20 cellular contexts compared by ENCODE assay signal in genomic region chr12:57116580-57117281, GRCh38. TPM values are rescaled to one million over a fixed set of nuclear protein-coding genes. Genes with fewer than 3 reads are reported as not detected.
A peak's percentile ranks its signal among the peaks of the same experiment; 100 is the strongest.
DNase-seq lines count a peak whose midpoint lies in the region; ATAC-seq, FAIRE-seq and TF ChIP-seq lines count a peak whose summit lies in the region.
"Had no signal": no experiment of that assay in that cellular context is flagged by ENCODE, and none has a peak within 500 bp of the region (broad histone marks: within the 10 kb centered on the region; RNA-seq: fewer than 3 reads in every experiment).

No MANE protein-coding gene starts in this region.

- no peak overlapping the region for H2AK9ac ChIP-seq in IMR-90 (replicated peaks; ENCODE audit: low read depth, low read length, poor library complexity)

- BruUV-seq in IMR-90 (replicated peaks; lab: Mats Ljungman, UMichigan) = no TSS peak

- H3K4ac ChIP-seq in IMR-90 (ENCODE audit: low read depth, low read length) = no peak overlapping the region

- DNase-seq in IMR-90 (no peak), astrocyte (ENCODE audit: low read depth) (no peak), islet precursor cell (peak; percentile 50), body of pancreas (no peak), hypothalamus (lab: John Stamatoyannopoulos, UW) (no peak)
- DNase-seq: C1 segment of cervical spinal cord; Caco-2; CD8-positive, alpha-beta T cell; DMS153; DND-41; GOT3; HFFc6 had no signal

- no peak overlapping the region for H2BK20ac ChIP-seq in IMR-90 (ENCODE audit: low read depth, low read length)

- no peak overlapping the region for H4K8ac ChIP-seq in IMR-90 (ENCODE audit: low read depth in 2 of 2, low read length in 2 of 2)

- WGBS in IMR-90 (ENCODE audit: extremely low coverage in 2 of 2, insufficient read length in 1 of 2), 2 experiments = 84% methylated on average over 4 of the region's 5 CpGs; no CpG with 5 or more reads in 1 of the 2 experiments
- WGBS in body of pancreas, 2 donors = 79 to 82% methylated on average over 5 of the region's 5 CpGs

- TF ChIP-seq RAD21 in IMR-90 (IDR thresholded peaks at IDR 0.05; ENCODE audit: low read length) = no peak

- no peaks in the 10 kb centered on the region for H3K9me3 ChIP-seq in IMR-90 (ENCODE audit: control insufficient read depth, insufficient read depth, low read length)
- H3K9me3 ChIP-seq in astrocyte (ENCODE audit: insufficient read depth, low read depth, low read length) = no peaks in the 10 kb centered on the region
- no peaks in the 10 kb centered on the region for H3K9me3 ChIP-seq in body of pancreas
- H3K9me3 ChIP-seq: Caco-2, HAP-1 had no signal

- POLR2A ChIA-PET in IMR-90 (lab: Charles Lee; ENCODE audit: unreplicated experiment) = no interaction called here

- no peak overlapping the region for H3K14ac ChIP-seq in IMR-90 (replicated peaks; ENCODE audit: low read depth, low read length)

- H3K27me3 Mint-ChIP-seq in astrocyte (ENCODE audit: low read depth, unreplicated experiment) = peaks cover 9% of the 10 kb centered on the region

- CTCF ChIA-PET in IMR-90 (lab: Yijun Ruan, JAX) = no interaction called here

- dilution Hi-C loops in IMR-90 (cut with HindIII; ENCODE audit: low sequenced_read_pairs, unreplicated experiment) = no loop called here

- no peak overlapping the region for H4K5ac ChIP-seq in IMR-90 (ENCODE audit: low read depth, low read length)

- H4K91ac ChIP-seq in IMR-90 (ENCODE audit: insufficient read depth, low read depth, low read length) = no peak overlapping the region

- in situ Hi-C loops in IMR-90 (cut with MboI; ENCODE audit: low sequenced_read_pairs) = no loop called here

- peaks cover 15% of the 10 kb centered on the region for H3K4me1 Mint-ChIP-seq in astrocyte (ENCODE audit: low read depth, unreplicated experiment)

- H3K18ac ChIP-seq in IMR-90 (ENCODE audit: low read depth, low read length) = no peak overlapping the region

- no peak overlapping the region for H2BK5ac ChIP-seq in IMR-90 (ENCODE audit: low read depth, low read length, poor library complexity, severe bottlenecking)

- H2AFZ ChIP-seq in IMR-90 (replicated peaks; ENCODE audit: low read length, poor library complexity) (no peak overlapping the region), astrocyte (ENCODE audit: low read depth, low read length) (no peak overlapping the region)

- H3K79me1 ChIP-seq in IMR-90 (ENCODE audit: low read depth in 1 of 2, low read length in 2 of 2) = 0 out of 4 replicates have a peak, but pooled peaks cover 0 to 3% of the 10 kb centered on the region in 2 experiments

- no peak overlapping the region for H3K56ac ChIP-seq in IMR-90 (ENCODE audit: extremely low read depth, insufficient read depth, low read length)

- H3K27me3 ChIP-seq in IMR-90 (ENCODE audit: control insufficient read depth, insufficient read depth, low read length) (no peaks in the 10 kb centered on the region), astrocyte (ENCODE audit: insufficient read depth, low read length) (no peaks in the 10 kb centered on the region), body of pancreas (no peaks in the 10 kb centered on the region)

- ATAC-seq in IMR-90 (ENCODE audit: low read depth) = no peak
- no peak for ATAC-seq in body of pancreas
- no peak for ATAC-seq in HG03460 (IDR thresholded peaks at IDR 0.05; ENCODE audit: unreplicated experiment)
- ATAC-seq: CD8-positive, alpha-beta T cell had no signal

- peak overlapping the region; percentile 31 for H3K4me3 Mint-ChIP-seq in astrocyte (ENCODE audit: unreplicated experiment)
- H3K4me3 Mint-ChIP-seq: CD8-positive, alpha-beta T cell; HFFc6 had no signal

- intact Hi-C loops in IMR-90 (cut with micrococcal nuclease) (no loop called here), body of pancreas (cut with DNase I) (loop anchor here (5.0 kb wide), 1 partner anchor 49 kb away; no protein-coding TSS in a partner anchor)

- H3K23ac ChIP-seq in IMR-90 (ENCODE audit: low read depth, low read length) = no peak overlapping the region

- H3K9ac ChIP-seq in IMR-90 (ENCODE audit: low read depth, low read length) = no peak overlapping the region
- no peak overlapping the region for H3K9ac ChIP-seq in astrocyte (ENCODE audit: low read length)

- H3K4me3 ChIP-seq in IMR-90 (ENCODE audit: insufficient read depth, low read depth, low read length) (no peak overlapping the region), astrocyte (ENCODE audit: insufficient read depth, low read depth, low read length) (no peak overlapping the region), body of pancreas (no peak overlapping the region)
- H3K4me3 ChIP-seq: HAP-1 had no signal

- peaks cover 6% of the 10 kb centered on the region for H3K36me3 Mint-ChIP-seq in astrocyte (ENCODE audit: low read depth, unreplicated experiment)

- no peak overlapping the region for H2BK15ac ChIP-seq in IMR-90 (ENCODE audit: low read depth, low read length)

- H3K36me3 ChIP-seq in IMR-90 (ENCODE audit: control insufficient read depth, insufficient read depth, low read length) = no peaks in the 10 kb centered on the region
- H3K36me3 ChIP-seq in astrocyte (ENCODE audit: insufficient read depth, low read length) = no peaks in the 10 kb centered on the region
- no peaks in the 10 kb centered on the region for H3K36me3 ChIP-seq in body of pancreas (replicated peaks in 1 of 2; ENCODE audit: insufficient read depth in 1 of 2, low read depth in 2 of 2)
- H3K36me3 ChIP-seq: HAP-1 had no signal

- H3K27ac ChIP-seq in IMR-90 (ENCODE audit: insufficient read depth, low read length) (no peak overlapping the region), astrocyte (ENCODE audit: low read depth, low read length) (no peak overlapping the region), body of pancreas (no peak overlapping the region)

- no peak overlapping the region for H3K4me2 ChIP-seq in IMR-90 (ENCODE audit: low read depth, low read length)
- H3K4me2 ChIP-seq in astrocyte (ENCODE audit: low read length) = no peak overlapping the region

- no peak overlapping the region for H2BK120ac ChIP-seq in IMR-90 (ENCODE audit: low read depth, low read length)

- H3K9me1 ChIP-seq in IMR-90 (ENCODE audit: insufficient read depth, low read length) = peaks cover 8% of the 10 kb centered on the region

- no peak for FAIRE-seq in astrocyte (lab: Jason Lieb, UNC)
- FAIRE-seq: G401.6, GM12892, H54 had no signal

- H3K4me1 ChIP-seq in IMR-90 (ENCODE audit: control insufficient read depth, insufficient read depth, low read length) (peaks cover 8% of the 10 kb centered on the region), astrocyte (ENCODE audit: insufficient read depth, low read length) (peaks cover 15% of the 10 kb centered on the region), body of pancreas (no peaks in the 10 kb centered on the region)

- H4K20me1 ChIP-seq in IMR-90 (ENCODE audit: insufficient read depth, low read length) (peaks cover 3% of the 10 kb centered on the region; the same call in 1 of the 2 replicates), astrocyte (ENCODE audit: insufficient read depth, low read length) (no peaks in the 10 kb centered on the region)

- H3K27ac Mint-ChIP-seq in astrocyte (ENCODE audit: unreplicated experiment) = no peak overlapping the region
- H3K27ac Mint-ChIP-seq: CD8-positive, alpha-beta T cell; HFFc6 had no signal

- H3K9me3 Mint-ChIP-seq in astrocyte (ENCODE audit: unreplicated experiment) = peaks cover 1% of the 10 kb centered on the region
- H3K9me3 Mint-ChIP-seq: CD8-positive, alpha-beta T cell had no signal

- 0 out of 2 replicates have a peak overlapping the region, but pooled peaks have one; percentile 21 for H2AK5ac ChIP-seq in IMR-90 (ENCODE audit: low read depth, low read length)

- TF ChIP-seq POLR2A in IMR-90 (IDR thresholded peaks at IDR 0.05; ENCODE audit: low read depth, low read length) (no peak), body of pancreas (IDR thresholded peaks at IDR 0.05) (no peak)

- TF ChIP-seq CTCF in IMR-90 (conservative IDR thresholded peaks at IDR 0.05; ENCODE audit: low read depth, low read length) = no peak
- TF ChIP-seq CTCF in astrocyte (IDR thresholded peaks at IDR 0.05; ENCODE audit: insufficient read depth, low read depth, low read length) = no peak
- TF ChIP-seq CTCF in body of pancreas (IDR thresholded peaks at IDR 0.05) = no peak

- no peaks in the 10 kb centered on the region for H3K79me2 ChIP-seq in astrocyte (ENCODE audit: insufficient read depth, low read length)

RNA-seq across cellular contexts. Expression of gene STAT6, which starts 5.6 kb away (rescaled TPM):
- total RNA-seq in IMR-90 (2012; rRNA removed) (38.9 and 43.4 TPM in 2 replicates), astrocyte (33.8 and 36.2 TPM in 2 replicates), body of pancreas (10 to 100 TPM; 52.7 to 82.4 TPM)
- polyA plus RNA-seq in IMR-90 (2012; rRNA removed) = 88.8 and 96.9 TPM in 2 replicates
- polyA plus RNA-seq in IMR-90 (2012; cell fraction: cytosol; rRNA removed) = 44.8 and 69.4 TPM in 2 replicates
- 334 and 370 TPM in 2 replicates for polyA plus RNA-seq in IMR-90 (2012; cell fraction: nucleus; rRNA removed; ENCODE audit: low replicate concordance)

RNA-seq across cellular contexts. Expression of gene LRP1, which starts 11.6 kb away (rescaled TPM):
- total RNA-seq in IMR-90 (2012; rRNA removed) = 73.1 and 75.5 TPM in 2 replicates
- polyA plus RNA-seq in IMR-90 (2012; rRNA removed) = 142 and 155 TPM in 2 replicates
- polyA plus RNA-seq in IMR-90 (2012; cell fraction: cytosol; rRNA removed) = 119 and 250 TPM in 2 replicates
- 252 and 565 TPM in 2 replicates for polyA plus RNA-seq in IMR-90 (2012; cell fraction: nucleus; rRNA removed; ENCODE audit: low replicate concordance)
- total RNA-seq in astrocyte = 369 and 397 TPM in 2 replicates
- total RNA-seq in body of pancreas = 100 to 1,000 TPM in 1 of 2 donors, 10 to 100 TPM in 1; 61.2 to 162 TPM

RNA-seq across cellular contexts. Expression of gene NAB2, which starts 27.8 kb away (rescaled TPM):
- total RNA-seq in IMR-90 (2012; rRNA removed) (68.3 and 68.8 TPM in 2 replicates), astrocyte (36.6 and 37.8 TPM in 2 replicates), body of pancreas (1 to 10 TPM; 4.0 to 7.3 TPM)
- polyA plus RNA-seq in IMR-90 (2012; rRNA removed) = 65.1 and 65.2 TPM in 2 replicates
- polyA plus RNA-seq in IMR-90 (2012; cell fraction: cytosol; rRNA removed) = 52.2 and 62.3 TPM in 2 replicates
- polyA plus RNA-seq in IMR-90 (2012; cell fraction: nucleus; rRNA removed; ENCODE audit: low replicate concordance) = 73.8 and 87.3 TPM in 2 replicates

RNA-seq across cellular contexts. Expression of gene LRP1-AS, which starts 30.7 kb away (rescaled TPM):
- total RNA-seq in IMR-90 (2012; rRNA removed) (not detected in 2 replicates), astrocyte (not detected in 2 replicates), body of pancreas (not detected)
- polyA plus RNA-seq in IMR-90 (2012; rRNA removed) = not detected in 2 replicates
- not detected in 2 replicates for polyA plus RNA-seq in IMR-90 (2012; cell fraction: cytosol; rRNA removed)
- not detected in 2 replicates for polyA plus RNA-seq in IMR-90 (2012; cell fraction: nucleus; rRNA removed; ENCODE audit: low replicate concordance)
- total RNA-seq: A172; A673; Caco-2; CD8-positive, alpha-beta T cell; HFFc6 had no signal
- polyA plus RNA-seq: BJ had no signal

RNA-seq across cellular contexts. Expression of gene NEMP1, which starts 38.1 kb away (rescaled TPM):
- 10.9 and 14.7 TPM in 2 replicates for total RNA-seq in IMR-90 (2012; rRNA removed)
- polyA plus RNA-seq in IMR-90 (2012; rRNA removed) = 7.2 and 8.9 TPM in 2 replicates
- polyA plus RNA-seq in IMR-90 (2012; cell fraction: cytosol; rRNA removed) = 1.2 and 2.3 TPM in 2 replicates
- 3.6 and 28.5 TPM in 2 replicates for polyA plus RNA-seq in IMR-90 (2012; cell fraction: nucleus; rRNA removed; ENCODE audit: low replicate concordance)
- 9.4 and 10.6 TPM in 2 replicates for total RNA-seq in astrocyte
- 1 to 10 TPM; 2.3 to 5.2 TPM for total RNA-seq in body of pancreas
